In genomic region chr13:26861951-26862350, GRCh38 we compare ENCODE assay signal across 26 cellular contexts.
"Had no signal": no experiment of that assay in that cellular context is flagged by ENCODE, and none has a peak within 500 bp of the region (broad histone marks: within the 10 kb centered on the region; RNA-seq: fewer than 3 reads in every experiment).

No MANE protein-coding gene starts in this region.

- H3K4me3 ChIP-seq: ascending aorta, colonic mucosa, dorsolateral prefrontal cortex, esophagus muscularis mucosa, testis, uterus had no signal

- H3K27me3 ChIP-seq: ascending aorta, colonic mucosa, testis, uterus had no signal

- H3K27ac ChIP-seq: ascending aorta, colonic mucosa, dorsolateral prefrontal cortex, esophagus muscularis mucosa, testis, uterus had no signal

- H3K9me3 Mint-ChIP-seq: activated T-cell treated with anti-CD3 and anti-CD28 coated beads, Interleukin-2, amount 50 U/mL, for 24 hours; effector memory CD8-positive, alpha-beta T cell; natural killer cell had no signal

- H3K36me3 Mint-ChIP-seq: activated naive CD4-positive, alpha-beta T cell treated with anti-CD3 and anti-CD28 coated beads, Interleukin-2, amount 50 U/mL, for 72 hours; natural killer cell had no signal

- H3K36me3 ChIP-seq: ascending aorta, colonic mucosa, esophagus muscularis mucosa, uterus had no signal

- H3K9me3 ChIP-seq: ascending aorta, colonic mucosa, esophagus muscularis mucosa, testis, uterus had no signal

- H3K4me1 ChIP-seq: ascending aorta, colonic mucosa, esophagus muscularis mucosa, testis, uterus had no signal

- DNase-seq: activated B cell treated with CpG ODN at 0.5 μM for 24 hours; activated CD4-positive, alpha-beta T cell treated with anti-CD3 and anti-CD28 coated beads for 36 hours; activated CD4-positive, alpha-beta T cell treated with anti-CD3 and anti-CD28 coated beads, Interleukin-2, amount 50 U/mL, for 4 hours; activated CD8-positive, alpha-beta memory T cell treated with anti-CD3 and anti-CD28 coated beads for 24 hours; activated CD8-positive, alpha-beta memory T cell treated with anti-CD3 and anti-CD28 coated beads, Interleukin-2, amount 50 U/mL, for 4 hours; activated T-cell treated with anti-CD3 and anti-CD28 coated beads, Interleukin-2, amount 50 U/mL, for 24 hours; central memory CD4-positive, alpha-beta T cell; colonic mucosa; dorsolateral prefrontal cortex; effector memory CD8-positive, alpha-beta T cell; hippocampal formation; left ventricle myocardium superior; midbrain; natural killer cell; retina; stimulated activated CD4-positive, alpha-beta T cell treated with anti-CD3 and anti-CD28 coated beads, Interleukin-2, amount 100 ng/mL, for 48 hours; stimulated activated CD8-positive, alpha-beta memory T cell treated with anti-CD3 and anti-CD28 coated beads, Interleukin-4, amount 100 ng/mL, for 48 hours; stimulated activated naive B cell treated with anti-CD40 and anti-IgM and Interleukin-4, amounts not matched to agents 10 μg/mL and 1 μg/mL and 100 μg/mL, for 72 hours; testis; trophoblast cell; uterus had no signal

- H3K27ac Mint-ChIP-seq: activated B cell treated with CpG ODN at 0.5 μM for 24 hours; activated CD4-positive, alpha-beta T cell treated with anti-CD3 and anti-CD28 coated beads for 36 hours; activated naive CD4-positive, alpha-beta T cell treated with anti-CD3 and anti-CD28 coated beads, Interleukin-2, amount 50 U/mL, for 72 hours; activated T-cell treated with anti-CD3 and anti-CD28 coated beads, Interleukin-2, amount 50 U/mL, for 24 hours; activated T-helper 17 cell treated with anti-CD3 and anti-CD28 coated beads, Interleukin-2, amount 50 U/mL, for 72 hours; effector memory CD8-positive, alpha-beta T cell; natural killer cell; progenitor cell of endocrine pancreas; stimulated activated naive B cell treated with anti-CD40 and anti-IgM and Interleukin-4, amounts not matched to agents 10 μg/mL and 1 μg/mL and 100 μg/mL, for 72 hours had no signal

- ATAC-seq: activated CD4-positive, alpha-beta T cell treated with anti-CD3 and anti-CD28 coated beads for 36 hours; activated naive CD4-positive, alpha-beta T cell treated with anti-CD3 and anti-CD28 coated beads, Interleukin-2, amount 50 U/mL, for 72 hours; activated T-helper 17 cell treated with anti-CD3 and anti-CD28 coated beads, Interleukin-2, amount 50 U/mL, for 72 hours; effector memory CD8-positive, alpha-beta T cell; left ventricle myocardium superior; natural killer cell; stimulated activated naive B cell treated with anti-CD40 and anti-IgM and Interleukin-4, amounts not matched to agents 10 μg/mL and 1 μg/mL and 100 μg/mL, for 72 hours had no signal

- H3K4me1 Mint-ChIP-seq: activated B cell treated with CpG ODN at 0.5 μM for 24 hours; activated CD4-positive, alpha-beta T cell treated with anti-CD3 and anti-CD28 coated beads for 36 hours; activated T-helper 17 cell treated with anti-CD3 and anti-CD28 coated beads, Interleukin-2, amount 50 U/mL, for 72 hours; natural killer cell; stimulated activated naive B cell treated with anti-CD40 and anti-IgM and Interleukin-4, amounts not matched to agents 10 μg/mL and 1 μg/mL and 100 μg/mL, for 72 hours had no signal

- H3K4me3 Mint-ChIP-seq: activated B cell treated with CpG ODN at 0.5 μM for 24 hours; activated CD4-positive, alpha-beta T cell treated with anti-CD3 and anti-CD28 coated beads for 36 hours; activated T-cell treated with anti-CD3 and anti-CD28 coated beads, Interleukin-2, amount 50 U/mL, for 24 hours; activated T-helper 17 cell treated with anti-CD3 and anti-CD28 coated beads, Interleukin-2, amount 50 U/mL, for 72 hours; effector memory CD8-positive, alpha-beta T cell; natural killer cell; stimulated activated naive B cell treated with anti-CD40 and anti-IgM and Interleukin-4, amounts not matched to agents 10 μg/mL and 1 μg/mL and 100 μg/mL, for 72 hours had no signal
